In genomic region chr1:206693592-206693991, GRCh38 we compare ENCODE assay signal across 1 cellular context.
A peak's percentile ranks its signal among the peaks of the same experiment; 100 is the strongest.
TF ChIP-seq lines count a peak whose summit lies in the region.

No MANE protein-coding gene starts in this region.

TF ChIP-seq in liver, 16 proteins besides CTCF, POLR2A, EP300 and RAD21 (continued from another document):
- TF ChIP-seq ZBTB33 (IDR thresholded peaks at IDR 0.05): no peak
- TF ChIP-seq JUND (IDR thresholded peaks at IDR 0.05): peak in 1 of 2 donors; percentile 53
